22 cellular contexts compared by ENCODE assay signal in genomic region chrX:95325185-95325584, GRCh38.
A peak's percentile ranks its signal among the peaks of the same experiment; 100 is the strongest.
DNase-seq lines count a peak whose midpoint lies in the region; ATAC-seq, FAIRE-seq and TF ChIP-seq lines count a peak whose summit lies in the region.
"Had no signal": no experiment of that assay in that cellular context is flagged by ENCODE, and none has a peak within 500 bp of the region (broad histone marks: within the 10 kb centered on the region; RNA-seq: fewer than 3 reads in every experiment).

No MANE protein-coding gene starts in this region.

- H3K27me3 Mint-ChIP-seq in GM23338 (ENCODE audit: insufficient read depth, low read depth, poor library complexity) = peaks cover 3% of the 10 kb centered on the region
- no peaks in the 10 kb centered on the region for H3K27me3 Mint-ChIP-seq in astrocyte (ENCODE audit: low read depth, unreplicated experiment)
- H3K27me3 Mint-ChIP-seq: CD4-positive, alpha-beta memory T cell had no signal

- TF ChIP-seq CTCF in GM23338 (conservative IDR thresholded peaks at IDR 0.05; ENCODE audit: low read depth in 2 of 2) = peak; percentile 56 to 58
- TF ChIP-seq CTCF in OCI-LY3 (IDR thresholded peaks at IDR 0.05; ENCODE audit: low read depth, low read length) = peak; percentile 19
- no peak for TF ChIP-seq CTCF in astrocyte (IDR thresholded peaks at IDR 0.05; ENCODE audit: insufficient read depth, low read depth, low read length)
- TF ChIP-seq CTCF in thyroid gland (IDR thresholded peaks at IDR 0.05) = no peak
- no peak for TF ChIP-seq CTCF in esophagus muscularis mucosa (IDR thresholded peaks at IDR 0.05)

- H2BK5ac ChIP-seq in mesendoderm (ENCODE audit: low read length) = no peak overlapping the region

- H3K27ac ChIP-seq in GM23338 (ENCODE audit: low read depth) = no peak overlapping the region
- no peak overlapping the region for H3K27ac ChIP-seq in OCI-LY3 (ENCODE audit: low read length)
- H3K27ac ChIP-seq in astrocyte (ENCODE audit: low read depth, low read length) = no peak overlapping the region
- H3K27ac ChIP-seq in mesendoderm (ENCODE audit: low read depth, low read length) = no peak overlapping the region
- no peak overlapping the region for H3K27ac ChIP-seq in thyroid gland
- no peak overlapping the region for H3K27ac ChIP-seq in esophagus muscularis mucosa (replicated peaks in 1 of 4)
- H3K27ac ChIP-seq: A549; BLaER1 treated with 17β-estradiol and CSF1 and Interleukin-3, amounts not matched to agents 10 nM and 100 nM had no signal

- no peak overlapping the region for H3K4me2 ChIP-seq in GM23338
- no peak overlapping the region for H3K4me2 ChIP-seq in OCI-LY3 (ENCODE audit: low read length)
- H3K4me2 ChIP-seq in astrocyte (ENCODE audit: low read length) = no peak overlapping the region
- H3K4me2 ChIP-seq in mesendoderm (ENCODE audit: low read length) = no peak overlapping the region
- H3K4me2 ChIP-seq: A549; BLaER1 treated with 17β-estradiol and CSF1 and Interleukin-3, amounts not matched to agents 10 nM and 100 nM had no signal

- FAIRE-seq in astrocyte (lab: Jason Lieb, UNC) = peak; percentile 55
- FAIRE-seq: A549, G401.6, GM12892 had no signal

- ATAC-seq in GM23338 (no peak), HG03469 (IDR thresholded peaks at IDR 0.05; ENCODE audit: unreplicated experiment) (no peak)
- ATAC-seq: A549 had no signal

- no peak overlapping the region for H3K27ac Mint-ChIP-seq in GM23338
- H3K27ac Mint-ChIP-seq in astrocyte (ENCODE audit: unreplicated experiment) = no peak overlapping the region
- H3K27ac Mint-ChIP-seq: CD4-positive, alpha-beta memory T cell; HFFc6 had no signal

- no peak overlapping the region for H3K18ac ChIP-seq in mesendoderm (ENCODE audit: low read length)

- H3K27me3 ChIP-seq in GM23338 (ENCODE audit: insufficient read depth) = no peaks in the 10 kb centered on the region
- H3K27me3 ChIP-seq in OCI-LY3 (ENCODE audit: low read depth, low read length) = no peaks in the 10 kb centered on the region
- H3K27me3 ChIP-seq in astrocyte (ENCODE audit: insufficient read depth, low read length) = no peaks in the 10 kb centered on the region
- no peaks in the 10 kb centered on the region for H3K27me3 ChIP-seq in mesendoderm (ENCODE audit: insufficient read depth, low read length, poor library complexity)
- no peaks in the 10 kb centered on the region for H3K27me3 ChIP-seq in thyroid gland
- no peaks in the 10 kb centered on the region for H3K27me3 ChIP-seq in esophagus muscularis mucosa
- H3K27me3 ChIP-seq: BE2C had no signal

- no peak overlapping the region for H3K4ac ChIP-seq in mesendoderm (ENCODE audit: low read depth, low read length)

- H2AK5ac ChIP-seq in mesendoderm (ENCODE audit: low read length) = no peak overlapping the region

- H4K5ac ChIP-seq in mesendoderm (ENCODE audit: low read length) = no peak overlapping the region

- H4K20me1 ChIP-seq in GM23338 (replicated peaks; ENCODE audit: insufficient read depth) (no peaks in the 10 kb centered on the region), OCI-LY3 (ENCODE audit: insufficient read depth, low read length) (no peaks in the 10 kb centered on the region), astrocyte (ENCODE audit: insufficient read depth, low read length) (no peaks in the 10 kb centered on the region)
- H4K20me1 ChIP-seq: BLaER1 treated with 17β-estradiol and CSF1 and Interleukin-3, amounts not matched to agents 10 nM and 100 nM had no signal

- TF ChIP-seq POLR2A in thyroid gland (IDR thresholded peaks at IDR 0.05) = no peak
- no peak for TF ChIP-seq POLR2A in esophagus muscularis mucosa (IDR thresholded peaks at IDR 0.05; ENCODE audit: low read depth)

- H3K9me2 ChIP-seq in GM23338 (ENCODE audit: insufficient read depth) = no peaks in the 10 kb centered on the region

- H3K4me3 ChIP-seq in GM23338 (no peak overlapping the region), OCI-LY3 (ENCODE audit: low read length) (no peak overlapping the region), astrocyte (ENCODE audit: insufficient read depth, low read depth, low read length) (no peak overlapping the region), mesendoderm (ENCODE audit: low read length) (no peak overlapping the region), thyroid gland (replicated peaks in 1 of 3) (no peak overlapping the region), esophagus muscularis mucosa (no peak overlapping the region)
- H3K4me3 ChIP-seq: A549; BLaER1 treated with 17β-estradiol and CSF1 and Interleukin-3, amounts not matched to agents 10 nM and 100 nM; HAP-1 had no signal

- H3K4me1 ChIP-seq in GM23338 (ENCODE audit: insufficient read depth) (no peaks in the 10 kb centered on the region), OCI-LY3 (ENCODE audit: low read length) (no peaks in the 10 kb centered on the region), astrocyte (ENCODE audit: insufficient read depth, low read length) (no peaks in the 10 kb centered on the region), mesendoderm (ENCODE audit: control insufficient read depth, low read depth, low read length) (no peaks in the 10 kb centered on the region), thyroid gland (no peaks in the 10 kb centered on the region), esophagus muscularis mucosa (no peaks in the 10 kb centered on the region)
- H3K4me1 ChIP-seq: A549; BE2C; BLaER1 treated with 17β-estradiol and CSF1 and Interleukin-3, amounts not matched to agents 10 nM and 100 nM; Caco-2; HAP-1 had no signal

- no peak overlapping the region for H3K56ac ChIP-seq in mesendoderm (ENCODE audit: low read length)

- intact Hi-C loops in thyroid gland (cut with DNase I) (no loop called here), esophagus muscularis mucosa (cut with DNase I) (no loop called here)

- WGBS in mesendoderm (ENCODE audit: extremely low coverage, insufficient coverage, low lambda C conversion rate) = no CpG with 5 or more reads among the region's 2 CpGs
- WGBS in thyroid gland, 2 donors = 54 to 71% methylated on average over 2 of the region's 2 CpGs
- 43% methylated on average over 2 of the region's 2 CpGs for WGBS in esophagus muscularis mucosa

- H3K9me3 Mint-ChIP-seq in GM23338 = no peaks in the 10 kb centered on the region
- H3K9me3 Mint-ChIP-seq in astrocyte (ENCODE audit: unreplicated experiment) = no peaks in the 10 kb centered on the region
- H3K9me3 Mint-ChIP-seq: HFFc6 had no signal

- H3K4me3 Mint-ChIP-seq in GM23338 (no peak overlapping the region), astrocyte (ENCODE audit: unreplicated experiment) (no peak overlapping the region)
- H3K4me3 Mint-ChIP-seq: CD4-positive, alpha-beta memory T cell; HFFc6 had no signal

- H3K23ac ChIP-seq in mesendoderm (ENCODE audit: low read length) = no peak overlapping the region

- H3K9ac ChIP-seq in OCI-LY3 (ENCODE audit: low read length) (no peak overlapping the region), astrocyte (ENCODE audit: low read length) (no peak overlapping the region), mesendoderm (ENCODE audit: low read length) (no peak overlapping the region)
- H3K9ac ChIP-seq: BLaER1 treated with 17β-estradiol and CSF1 and Interleukin-3, amounts not matched to agents 10 nM and 100 nM had no signal

- H3K9me3 ChIP-seq in OCI-LY3 (ENCODE audit: insufficient read depth, low read length) (no peaks in the 10 kb centered on the region), astrocyte (ENCODE audit: insufficient read depth, low read depth, low read length) (no peaks in the 10 kb centered on the region), thyroid gland (no peaks in the 10 kb centered on the region), esophagus muscularis mucosa (peaks cover 0 to 11% (median 0%) of the 10 kb centered on the region in 4 donors)
- H3K9me3 ChIP-seq: A549, BE2C, Caco-2, HAP-1 had no signal

- H3K79me2 ChIP-seq in GM23338 (replicated peaks; ENCODE audit: insufficient read depth) (no peaks in the 10 kb centered on the region), OCI-LY3 (ENCODE audit: low read length) (no peaks in the 10 kb centered on the region), astrocyte (ENCODE audit: insufficient read depth, low read length) (no peaks in the 10 kb centered on the region), mesendoderm (ENCODE audit: control insufficient read depth, insufficient read depth, low read length) (no peaks in the 10 kb centered on the region)

- H3K79me1 ChIP-seq in mesendoderm (ENCODE audit: low read length) = no peaks in the 10 kb centered on the region

- no peaks in the 10 kb centered on the region for H3K4me1 Mint-ChIP-seq in GM23338
- H3K4me1 Mint-ChIP-seq in astrocyte (ENCODE audit: low read depth, unreplicated experiment) = no peaks in the 10 kb centered on the region
- H3K4me1 Mint-ChIP-seq: CD4-positive, alpha-beta memory T cell had no signal

- DNase-seq in GM23338 (ENCODE audit: low spot score) (peak; percentile 12), astrocyte (ENCODE audit: low read depth) (no peak), mesendoderm (peak; percentile 6), thyroid gland (no peak), ecto neural progenitor cell (ENCODE audit: low spot score) (no peak), esophagus muscularis mucosa (ENCODE audit: extremely low spot score) (no peak)
- DNase-seq: 8988T; ACHN; AML-193; BE2C; Caco-2; CD4-positive, alpha-beta memory T cell; DMS153; DND-41; HFFc6 had no signal

- no peak overlapping the region for H2BK15ac ChIP-seq in mesendoderm (replicated peaks; ENCODE audit: low read depth)

- no peak for TF ChIP-seq EP300 in esophagus muscularis mucosa (IDR thresholded peaks at IDR 0.05)

- H4K8ac ChIP-seq in mesendoderm (ENCODE audit: low read depth, low read length) = no peak overlapping the region

- no peaks in the 10 kb centered on the region for H3F3A ChIP-seq in GM23338 (replicated peaks; ENCODE audit: low read depth)

- no peak overlapping the region for H2AFZ ChIP-seq in GM23338
- H2AFZ ChIP-seq in OCI-LY3 (ENCODE audit: low read depth, low read length) = no peak overlapping the region
- no peak overlapping the region for H2AFZ ChIP-seq in astrocyte (ENCODE audit: low read depth, low read length)

- no peaks in the 10 kb centered on the region for H3K36me3 Mint-ChIP-seq in GM23338 (ENCODE audit: low read depth)
- no peaks in the 10 kb centered on the region for H3K36me3 Mint-ChIP-seq in astrocyte (ENCODE audit: low read depth, unreplicated experiment)
- H3K36me3 Mint-ChIP-seq: CD4-positive, alpha-beta memory T cell had no signal

- H3K36me3 ChIP-seq in GM23338 (ENCODE audit: insufficient read depth) (no peaks in the 10 kb centered on the region), OCI-LY3 (replicated peaks; ENCODE audit: low read depth, low read length) (no peaks in the 10 kb centered on the region), astrocyte (ENCODE audit: insufficient read depth, low read length) (no peaks in the 10 kb centered on the region), mesendoderm (ENCODE audit: control insufficient read depth, insufficient read depth, low read length) (no peaks in the 10 kb centered on the region), thyroid gland (no peaks in the 10 kb centered on the region), esophagus muscularis mucosa (no peaks in the 10 kb centered on the region)
- H3K36me3 ChIP-seq: BE2C; BLaER1 treated with 17β-estradiol and CSF1 and Interleukin-3, amounts not matched to agents 10 nM and 100 nM; HAP-1 had no signal

- no peak overlapping the region for H2BK120ac ChIP-seq in mesendoderm (ENCODE audit: low read depth, low read length)

TF ChIP-seq in GM23338, 12 proteins besides CTCF, POLR2A, EP300 and RAD21 (continues in another document):
- no peak for TF ChIP-seq ZNF331 (CRISPR knock-in tag; IDR thresholded peaks at IDR 0.05; ENCODE audit: low read depth)

Comparison
In these comparisons a context has a peak if more than half of its experiments do, and no peak if none do; other contexts are left out.
1. DNase-seq: peak in GM23338 (single experiment) and mesendoderm (single experiment); none in astrocyte (single experiment), thyroid gland (0 of 2), ecto neural progenitor cell (single experiment) and esophagus muscularis mucosa (single experiment).
2. CTCF ChIP-seq: peak in GM23338 (2 of 2) and OCI-LY3 (single experiment); none in astrocyte (single experiment), thyroid gland (0 of 6) and esophagus muscularis mucosa (0 of 3).